In the genomic region with DNA sequence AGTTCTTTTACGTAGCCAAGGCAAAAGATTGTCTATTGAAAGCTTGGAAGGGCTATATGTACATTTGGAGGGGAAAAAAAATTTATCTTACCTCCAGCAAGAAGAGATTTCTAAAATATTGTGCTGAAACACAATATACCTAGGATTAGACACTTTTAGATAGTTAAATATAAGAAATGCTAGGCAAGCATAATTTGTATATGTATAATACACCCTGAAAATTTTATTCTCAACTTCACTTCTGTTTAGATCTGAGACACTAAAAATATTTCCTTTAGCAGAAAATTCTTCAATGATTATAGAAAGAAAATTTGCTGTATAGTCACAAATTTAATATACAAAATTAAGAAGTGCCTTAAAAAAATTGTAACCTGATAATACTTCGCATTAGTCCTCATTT, we compare ENCODE assay signal across 23 cellular contexts. TPM values are rescaled to one million over a fixed set of nuclear protein-coding genes. Genes with fewer than 3 reads are reported as not detected.
DNase-seq lines count a peak whose midpoint lies in the region; ATAC-seq, FAIRE-seq and TF ChIP-seq lines count a peak whose summit lies in the region.
"Had no signal": no experiment of that assay in that cellular context is flagged by ENCODE, and none has a peak within 500 bp of the region (broad histone marks: within the 10 kb centered on the region; RNA-seq: fewer than 3 reads in every experiment).

No MANE protein-coding gene starts in this region.

- no peak overlapping the region for H3K9ac ChIP-seq in HepG2 (ENCODE audit: insufficient read depth, low read depth, low read length)
- no peak overlapping the region for H3K9ac ChIP-seq in K562 (ENCODE audit: insufficient read depth in 1 of 2, low read depth in 2 of 2, low read length in 2 of 2)
- H3K9ac ChIP-seq: BLaER1 treated with 17β-estradiol and CSF1 and Interleukin-3, amounts not matched to agents 10 nM and 100 nM had no signal

- H2AFZ ChIP-seq in HepG2 (ENCODE audit: low read length) (no peak overlapping the region), K562 (ENCODE audit: low read depth, low read length) (no peak overlapping the region)

- H3K4me1 ChIP-seq in HepG2 (ENCODE audit: insufficient read depth, low read length) (no peaks in the 10 kb centered on the region), right lobe of liver (no peaks in the 10 kb centered on the region), K562 (replicated peaks in 1 of 2; ENCODE audit: control insufficient read depth in 2 of 2, insufficient read depth in 2 of 2, low read length in 2 of 2) (no peaks in the 10 kb centered on the region), BE2C (no peaks in the 10 kb centered on the region)
- H3K4me1 ChIP-seq: Caco-2 had no signal

- TF ChIP-seq POLR2A in HepG2 (IDR thresholded peaks at IDR 0.05; ENCODE audit: insufficient read depth in 1 of 2, low read depth in 2 of 2, low read length in 2 of 2) (no peak), right lobe of liver (IDR thresholded peaks at IDR 0.05) (no peak), K562 (conservative IDR thresholded peaks at IDR 0.05) (no peak)

- no peaks in the 10 kb centered on the region for H3K9me3 ChIP-seq in HepG2 (ENCODE audit: low read length)
- H3K9me3 ChIP-seq in right lobe of liver = no peaks in the 10 kb centered on the region
- H3K9me3 ChIP-seq in K562 (replicated peaks; ENCODE audit: control insufficient read depth, insufficient read depth, low read depth, low read length) = no peaks in the 10 kb centered on the region
- no peaks in the 10 kb centered on the region for H3K9me3 ChIP-seq in BE2C
- H3K9me3 ChIP-seq: BLaER1 treated with 17β-estradiol and CSF1 and Interleukin-3, amounts not matched to agents 10 nM and 100 nM; Caco-2 had no signal

- POLR2A ChIA-PET in HepG2 (lab: Yijun Ruan, JAX) (no interaction called here), K562 (lab: Yijun Ruan, JAX) (interaction anchor here (0.6 kb wide), 1 partner anchor 151 kb away, joined by 3 read pairs; no protein-coding TSS in a partner anchor)

- no peaks in the 10 kb centered on the region for H4K20me1 ChIP-seq in HepG2 (ENCODE audit: insufficient read depth, low read length)
- no peaks in the 10 kb centered on the region for H4K20me1 ChIP-seq in K562 (replicated peaks; ENCODE audit: control insufficient read depth, insufficient read depth, low read length)
- H4K20me1 ChIP-seq: BLaER1 treated with 17β-estradiol and CSF1 and Interleukin-3, amounts not matched to agents 10 nM and 100 nM had no signal

- no TSS peak for BruUV-seq in HepG2 (replicated peaks; lab: Mats Ljungman, UMichigan)
- BruUV-seq in K562 (replicated peaks; lab: Mats Ljungman, UMichigan) = no TSS peak

- H3K27me3 ChIP-seq in HepG2 (ENCODE audit: control insufficient read depth in 1 of 2, insufficient read depth in 2 of 2, low read length in 2 of 2) (no peaks in the 10 kb centered on the region), right lobe of liver (no peaks in the 10 kb centered on the region), K562 (ENCODE audit: control insufficient read depth in 2 of 2, insufficient read depth in 2 of 2, low read length in 2 of 2) (no peaks in the 10 kb centered on the region), BE2C (no peaks in the 10 kb centered on the region)
- H3K27me3 ChIP-seq: BLaER1 treated with 17β-estradiol and CSF1 and Interleukin-3, amounts not matched to agents 10 nM and 100 nM had no signal

- no peak overlapping the region for H3K4me3 ChIP-seq in HepG2 (replicated peaks in 1 of 3; ENCODE audit: insufficient read depth in 1 of 3, low read depth in 2 of 3, low read length in 3 of 3)
- H3K4me3 ChIP-seq in right lobe of liver = no peak overlapping the region
- H3K4me3 ChIP-seq in K562 = no peak overlapping the region
- no peak overlapping the region for H3K4me3 ChIP-seq in BE2C (ENCODE audit: low read depth, low read length)
- H3K4me3 ChIP-seq: BLaER1 treated with 17β-estradiol and CSF1 and Interleukin-3, amounts not matched to agents 10 nM and 100 nM; GM12878 had no signal

- in situ Hi-C loops in HepG2 (cut with HindIII; ENCODE audit: extremely low pct_ligation_motif_present, low pct_unique_long_range_greater_than_20kb) = no loop called here
- in situ Hi-C loops in K562 (cut with MboI) = no loop called here

- TF ChIP-seq EP300 in HepG2 (IDR thresholded peaks at IDR 0.05; ENCODE audit: low read depth in 2 of 2, low read length in 2 of 2) (no peak), HepG2 (CRISPR knock-in tag; IDR thresholded peaks at IDR 0.05; ENCODE audit: borderline replicate concordance) (no peak), K562 (IDR thresholded peaks at IDR 0.05; ENCODE audit: low read length) (no peak)

- FAIRE-seq in HepG2 (lab: Jason Lieb, UNC) (no peak), K562 (lab: Jason Lieb, UNC) (no peak)
- FAIRE-seq: GM12878, GM12892, GM18507 had no signal

- no peak for TF ChIP-seq CTCF in HepG2 (CRISPR knock-in tag; IDR thresholded peaks at IDR 0.05)
- no peak for TF ChIP-seq CTCF in right lobe of liver (IDR thresholded peaks at IDR 0.05)
- no peak for TF ChIP-seq CTCF in K562 (IDR thresholded peaks at IDR 0.05 in 2 of 3, conservative IDR thresholded peaks at IDR 0.05 in 1 of 3; ENCODE audit: insufficient read depth in 2 of 3, low read depth in 1 of 3, low read length in 3 of 3)
- TF ChIP-seq CTCF in BE2C (IDR thresholded peaks at IDR 0.05; ENCODE audit: low read depth, low read length) = no peak

- H3K27ac ChIP-seq in HepG2 (ENCODE audit: extremely low read length, insufficient read depth, low read length) (no peak overlapping the region), right lobe of liver (no peak overlapping the region), K562 (ENCODE audit: extremely low read depth, low read depth, low read length) (no peak overlapping the region)
- H3K27ac ChIP-seq: 22Rv1; BLaER1 treated with 17β-estradiol and CSF1 and Interleukin-3, amounts not matched to agents 10 nM and 100 nM; C4-2B had no signal

- intact Hi-C loops in HepG2 (cut with micrococcal nuclease; ENCODE audit: unreplicated experiment) (no loop called here), right lobe of liver (cut with DNase I) (no loop called here), K562 (cut with micrococcal nuclease) (no loop called here)

- H3K36me3 ChIP-seq in HepG2 (replicated peaks in 1 of 2; ENCODE audit: control insufficient read depth in 1 of 2, insufficient read depth in 2 of 2, low read length in 2 of 2) (peaks cover 4 to 13% of the 10 kb centered on the region in 2 experiments; a peak in 4 of 5 replicates), right lobe of liver (no peaks in the 10 kb centered on the region), K562 (ENCODE audit: control insufficient read depth, insufficient read depth, low read length) (no peaks in the 10 kb centered on the region; the same call in 2 of the 3 replicates), BE2C (no peaks in the 10 kb centered on the region)

- DNase-seq in HepG2 (ENCODE audit: low spot score) (no peak), right lobe of liver (no peak), K562 (ENCODE audit: extremely low read depth in 1 of 4, low spot score in 3 of 4) (no peak), BE2C (no peak), D341Med (ENCODE audit: low spot score) (no peak)
- DNase-seq: ACHN; Caco-2; Calu3; CD4-positive, alpha-beta T cell; CD8-positive, alpha-beta T cell; DMS 273 treated with DMSO at 0.1 percent for 48 hours; DMS153; DMS53; DMS79; DND-41; EL; GDM1 had no signal

- no peak overlapping the region for H3K4me2 ChIP-seq in HepG2 (ENCODE audit: low read depth, low read length)
- H3K4me2 ChIP-seq in K562 (ENCODE audit: insufficient read depth, low read length) = no peak overlapping the region
- H3K4me2 ChIP-seq: BLaER1 treated with 17β-estradiol and CSF1 and Interleukin-3, amounts not matched to agents 10 nM and 100 nM had no signal

- H3K79me2 ChIP-seq in HepG2 (ENCODE audit: insufficient read depth, low read length) = no peaks in the 10 kb centered on the region
- no peaks in the 10 kb centered on the region for H3K79me2 ChIP-seq in K562 (ENCODE audit: control insufficient read depth, insufficient read depth, low read length)

- 96% methylated on average over 2 of the region's 2 CpGs for WGBS in HepG2 (ENCODE audit: low lambda C conversion rate)
- WGBS in right lobe of liver (ENCODE audit: insufficient coverage, low coverage, low lambda C conversion rate, missing lambda C conversion rate) = 97% methylated on average over 2 of the region's 2 CpGs
- 60% methylated on average over 2 of the region's 2 CpGs for WGBS in K562 (ENCODE audit: insufficient coverage, low coverage, missing lambda C conversion rate)

- TF ChIP-seq RAD21 in HepG2 (CRISPR knock-in tag; IDR thresholded peaks at IDR 0.05) = no peak
- TF ChIP-seq RAD21 in K562 (CRISPR knock-in tag; conservative IDR thresholded peaks at IDR 0.05 in 1 of 2, IDR thresholded peaks at IDR 0.05 in 1 of 2) = no peak

- CTCF ChIA-PET in HepG2 (lab: Yijun Ruan, JAX; ENCODE audit: low intra/inter-chr PET ratio, low total read pairs) = no interaction called here
- CTCF ChIA-PET in K562 (lab: Yijun Ruan, JAX; ENCODE audit: low intra/inter-chr PET ratio) = no interaction called here

- no peaks in the 10 kb centered on the region for H3K9me1 ChIP-seq in K562 (ENCODE audit: control insufficient read depth, insufficient read depth, low read length)

- ATAC-seq in HepG2 = no peak
- no peak for ATAC-seq in right lobe of liver
- no peak for ATAC-seq in K562
- ATAC-seq: CD8-positive, alpha-beta T cell; GM12878 had no signal

RNA-seq across cellular contexts. Expression of a gene that starts 42.6 kb away (rescaled TPM):
- total RNA-seq in HepG2 (2016; rRNA removed; fragmentation: Illumina TruSeq; extraction: Trizol) (35.8 and 60.4 TPM in 2 replicates), right lobe of liver (10 to 100 TPM; 16.3 to 48.4 (median 26.4) TPM), K562 (2014; rRNA removed) (10.4 and 10.7 TPM in 2 replicates), K562 (2014; rRNA removed; fragmentation: Illumina TruSeq; extraction: Trizol) (17.6 and 18.4 TPM in 2 replicates), K562 (2015; rRNA removed; fragmentation: Illumina TruSeq; extraction: Trizol) (16.2 and 16.5 TPM in 2 replicates), K562 (2021) (15.5 and 17.7 TPM in 2 replicates)
- total RNA-seq in HepG2 (2016; cell fraction: cytosol; rRNA removed; fragmentation: Illumina TruSeq; extraction: Trizol; ENCODE audit: low read depth) = 3.7 and 6.3 TPM in 2 replicates
- 33.3 and 58.5 TPM in 2 replicates for total RNA-seq in HepG2 (2016; cell fraction: insoluble cytoplasmic fraction; rRNA removed; fragmentation: Illumina TruSeq; extraction: Trizol)
- 7.7 and 8.2 TPM in 2 replicates for total RNA-seq in HepG2 (2016; cell fraction: membrane; rRNA removed; fragmentation: Illumina TruSeq; extraction: Trizol)
- total RNA-seq in HepG2 (2016; cell fraction: nucleus; rRNA removed; fragmentation: Illumina TruSeq; extraction: Trizol) = 74.9 and 86.9 TPM in 2 replicates
- polyA plus RNA-seq in HepG2 (2011; rRNA removed) (52.0 and 59.1 TPM in 2 replicates), K562 (2011; rRNA removed) (16.2 and 16.3 TPM in 2 replicates), K562 (2014; fragmentation: Illumina TruSeq; extraction: Trizol) (8.5 and 10.3 TPM in 2 replicates), K562 (2014; fragmentation: Nextera tagmentation; extraction: Ambion mirVana) (1 to 10 TPM; 3.7 to 4.6 TPM), K562 (2014; rRNA removed) (7.4 and 8.8 TPM in 2 replicates)
- polyA plus RNA-seq in HepG2 (2011; cell fraction: cytosol; rRNA removed) = 21.6 and 34.2 TPM in 2 replicates
- 55.2 and 64.5 TPM in 2 replicates for polyA plus RNA-seq in HepG2 (2011; cell fraction: nucleus; rRNA removed)
- 25.9 and 41.2 TPM in 2 replicates for polyA plus RNA-seq in HepG2 (2012)
- polyA plus RNA-seq in HepG2 (2016; cell fraction: cytosol; fragmentation: Illumina TruSeq; extraction: Trizol; ENCODE audit: low read depth) = 0.74 and 0.83 TPM in 2 replicates
- polyA plus RNA-seq in HepG2 (2016; cell fraction: insoluble cytoplasmic fraction; fragmentation: Illumina TruSeq; extraction: Trizol; ENCODE audit: low read depth) = 14.0 and 15.7 TPM in 2 replicates
- polyA plus RNA-seq in HepG2 (2016; cell fraction: membrane; fragmentation: Illumina TruSeq; extraction: Trizol; ENCODE audit: low read depth) = 1.8 and 2.3 TPM in 2 replicates
- polyA plus RNA-seq in HepG2 (2016; cell fraction: nucleus; fragmentation: Illumina TruSeq; extraction: Trizol; ENCODE audit: insufficient read depth, low read depth) = 56.7 and 59.3 TPM in 2 replicates
- polyA minus RNA-seq in HepG2 (2011; rRNA and poly(A)+ RNA removed; ENCODE audit: low replicate concordance) = 22.8 and 55.2 TPM in 2 replicates
- 138 and 152 TPM in 2 replicates for polyA minus RNA-seq in HepG2 (2011; cell fraction: cytosol; rRNA and poly(A)+ RNA removed)
- polyA minus RNA-seq in HepG2 (2011; cell fraction: nucleus; rRNA and poly(A)+ RNA removed) = 135 and 161 TPM in 2 replicates
- 44.5 and 102 TPM in 2 replicates for total RNA-seq in K562 (2011; cell fraction: chromatin; rRNA removed; ENCODE audit: low replicate concordance)
- total RNA-seq in K562 (2011; cell fraction: nucleolus; rRNA removed) = 19.5 and 40.0 TPM in 2 replicates
- 34.2 and 43.0 TPM in 2 replicates for total RNA-seq in K562 (2011; cell fraction: nucleoplasm; rRNA removed)
- 3.6 and 7.9 TPM in 2 replicates for polyA plus RNA-seq in K562 (2011; cell fraction: cytosol; rRNA removed)
- 29.1 and 37.9 TPM in 2 replicates for polyA plus RNA-seq in K562 (2011; cell fraction: nucleus; rRNA removed)
- polyA plus RNA-seq in K562 (2012) = 8.4 and 15.6 TPM in 2 replicates
- polyA minus RNA-seq in K562 (2011; rRNA and poly(A)+ RNA removed) = 32.1 and 40.9 TPM in 2 replicates
- polyA minus RNA-seq in K562 (2011; cell fraction: cytosol; rRNA and poly(A)+ RNA removed) = 16.9 and 21.9 TPM in 2 replicates
- polyA minus RNA-seq in K562 (2011; cell fraction: nucleus; rRNA and poly(A)+ RNA removed) = 25.4 and 40.0 TPM in 2 replicates
- 13.4 TPM for polyA plus RNA-seq in BE2C (2012; ENCODE audit: insufficient read depth, insufficient read length, low read depth)
